In the genomic region with DNA sequence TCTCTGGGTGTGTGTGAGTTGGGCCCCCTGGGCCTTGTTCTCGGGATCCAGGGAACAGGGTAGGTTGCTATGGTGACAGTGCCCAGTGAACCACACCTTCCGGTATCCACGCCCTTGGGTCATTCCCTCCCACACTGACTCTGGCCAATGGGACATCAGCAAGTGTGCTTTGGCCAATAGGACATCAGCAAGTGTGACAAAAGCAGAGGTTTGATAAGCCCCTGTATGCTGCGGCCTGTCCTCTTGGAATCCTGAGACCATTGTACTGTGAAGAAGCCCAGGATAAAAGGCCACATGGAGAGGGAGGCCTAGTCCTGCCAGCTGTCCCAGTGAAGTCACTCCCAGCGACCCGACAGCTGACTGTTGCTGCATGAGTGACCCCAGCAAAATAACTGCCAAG, we compare ENCODE assay signal across 10 cellular contexts.
A peak's percentile ranks its signal among the peaks of the same experiment; 100 is the strongest.
DNase-seq lines count a peak whose midpoint lies in the region; ATAC-seq and TF ChIP-seq lines count a peak whose summit lies in the region.
"Had no signal": no experiment of that assay in that cellular context is flagged by ENCODE, and none has a peak within 500 bp of the region (broad histone marks: within the 10 kb centered on the region; RNA-seq: fewer than 3 reads in every experiment).

No MANE protein-coding gene starts in this region.

- no peak overlapping the region for H3K4me3 ChIP-seq in upper lobe of right lung

- no peak overlapping the region for H3K27ac Mint-ChIP-seq in stimulated activated memory B cell treated with anti-CD40 and anti-IgM and Interleukin-4, amounts not matched to agents 10 μg/mL and 1 μg/mL and 100 μg/mL, for 72 hours
- H3K27ac Mint-ChIP-seq: activated naive CD4-positive, alpha-beta T cell treated with anti-CD3 and anti-CD28 coated beads for 36 hours; effector memory CD8-positive, alpha-beta T cell had no signal

- H3K36me3 Mint-ChIP-seq in stimulated activated memory B cell treated with anti-CD40 and anti-IgM and Interleukin-4, amounts not matched to agents 10 μg/mL and 1 μg/mL and 100 μg/mL, for 72 hours = no peaks in the 10 kb centered on the region

- no peaks in the 10 kb centered on the region for H3K9me3 Mint-ChIP-seq in stimulated activated memory B cell treated with anti-CD40 and anti-IgM and Interleukin-4, amounts not matched to agents 10 μg/mL and 1 μg/mL and 100 μg/mL, for 72 hours
- H3K9me3 Mint-ChIP-seq: activated naive CD4-positive, alpha-beta T cell treated with anti-CD3 and anti-CD28 coated beads for 36 hours; effector memory CD8-positive, alpha-beta T cell had no signal

- no peaks in the 10 kb centered on the region for H3K9me3 ChIP-seq in upper lobe of right lung

- peaks cover 26% of the 10 kb centered on the region for H3K27me3 Mint-ChIP-seq in stimulated activated memory B cell treated with anti-CD40 and anti-IgM and Interleukin-4, amounts not matched to agents 10 μg/mL and 1 μg/mL and 100 μg/mL, for 72 hours

- no peaks in the 10 kb centered on the region for H3K4me1 ChIP-seq in upper lobe of right lung

- no peak overlapping the region for H3K27ac ChIP-seq in upper lobe of right lung

- H3K27me3 ChIP-seq in upper lobe of right lung = peaks cover 10% of the 10 kb centered on the region

- intact Hi-C loops in Right ventricle myocardium superior (cut with DNase I) (no loop called here), upper lobe of right lung (cut with DNase I) (no loop called here)

- peak; percentile 23 for DNase-seq in NCI-H2029 (lab: John Stamatoyannopoulos, UW)
- no peak for DNase-seq in NCI-H2029 treated with DMSO at 0.1 percent for 48 hours (lab: John Stamatoyannopoulos, UW)
- DNase-seq in NCI-H526 treated with DMSO at 0.1 percent for 48 hours (lab: John Stamatoyannopoulos, UW) = peak; percentile 95
- DNase-seq in Right ventricle myocardium superior = no peak
- no peak for DNase-seq in upper lobe of right lung
- DNase-seq: activated naive CD4-positive, alpha-beta T cell treated with anti-CD3 and anti-CD28 coated beads for 36 hours; effector memory CD8-positive, alpha-beta T cell had no signal

- TF ChIP-seq CTCF in upper lobe of right lung (IDR thresholded peaks at IDR 0.05) = no peak

- H3K4me3 Mint-ChIP-seq in stimulated activated memory B cell treated with anti-CD40 and anti-IgM and Interleukin-4, amounts not matched to agents 10 μg/mL and 1 μg/mL and 100 μg/mL, for 72 hours = no peak overlapping the region
- H3K4me3 Mint-ChIP-seq: activated naive CD4-positive, alpha-beta T cell treated with anti-CD3 and anti-CD28 coated beads for 36 hours; effector memory CD8-positive, alpha-beta T cell had no signal

- H3K36me3 ChIP-seq in upper lobe of right lung = no peaks in the 10 kb centered on the region

- no peaks in the 10 kb centered on the region for H3K4me1 Mint-ChIP-seq in stimulated activated memory B cell treated with anti-CD40 and anti-IgM and Interleukin-4, amounts not matched to agents 10 μg/mL and 1 μg/mL and 100 μg/mL, for 72 hours

- peak; percentile 11 for ATAC-seq in Right ventricle myocardium superior (ENCODE audit: poor library complexity)
- ATAC-seq in stimulated activated memory B cell treated with anti-CD40 and anti-IgM and Interleukin-4, amounts not matched to agents 10 μg/mL and 1 μg/mL and 100 μg/mL, for 72 hours = peak; percentile 6
- no peak for ATAC-seq in upper lobe of right lung
- ATAC-seq in GM21447 (IDR thresholded peaks at IDR 0.05; ENCODE audit: unreplicated experiment) = no peak
- no peak for ATAC-seq in GM18502 (IDR thresholded peaks at IDR 0.05; ENCODE audit: poor library complexity, unreplicated experiment)
- ATAC-seq: effector memory CD8-positive, alpha-beta T cell had no signal

Comparison
In these comparisons a context has a peak if more than half of its experiments do, and no peak if none do; other contexts are left out.
1. DNase-seq: peak in NCI-H2029 (single experiment) and NCI-H526 treated with DMSO at 0.1 percent for 48 hours (single experiment); none in NCI-H2029 treated with DMSO at 0.1 percent for 48 hours (single experiment), Right ventricle myocardium superior (single experiment) and upper lobe of right lung (single experiment).
2. ATAC-seq: peak in Right ventricle myocardium superior (single experiment) and stimulated activated memory B cell treated with anti-CD40 and anti-IgM and Interleukin-4, amounts not matched to agents 10 μg/mL and 1 μg/mL and 100 μg/mL, for 72 hours (single experiment); none in upper lobe of right lung (single experiment), GM21447 (single experiment) and GM18502 (single experiment).